In the genomic region with DNA sequence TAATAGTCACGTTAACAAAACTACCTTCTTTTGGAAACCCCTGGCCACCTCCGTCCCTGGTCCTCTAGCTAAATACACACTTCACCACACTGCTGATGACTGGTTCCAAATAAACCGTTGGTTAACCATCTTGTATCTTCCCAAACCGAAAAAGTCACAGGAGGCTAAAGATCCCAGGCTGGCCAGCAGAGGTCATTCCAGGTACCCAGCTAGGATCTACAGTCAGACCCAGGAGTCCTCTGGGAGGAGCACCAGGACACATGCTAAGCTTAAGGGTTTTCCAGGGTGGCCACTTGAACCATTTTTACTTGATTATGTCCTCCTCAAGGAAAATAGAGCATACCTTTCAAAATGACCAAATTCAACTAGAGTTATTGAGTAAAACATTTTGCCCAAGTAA, we compare ENCODE assay signal across 1 cellular context.
TF ChIP-seq lines count a peak whose summit lies in the region.

No MANE protein-coding gene starts in this region.

TF ChIP-seq in GM12878, 131 proteins besides CTCF, POLR2A, EP300 and RAD21 (continued from another document):
- TF ChIP-seq SUZ12 (IDR thresholded peaks at IDR 0.05; ENCODE audit: unreplicated experiment) = no peak
- no peak for TF ChIP-seq TAF1 (IDR thresholded peaks at IDR 0.05; ENCODE audit: borderline replicate concordance, low read depth, low read length)
- TF ChIP-seq TBL1XR1 (IDR thresholded peaks at IDR 0.05; ENCODE audit: low read depth, low read length) = no peak
- TF ChIP-seq TCF12 (IDR thresholded peaks at IDR 0.05; ENCODE audit: low read depth, low read length) = no peak
- no peak for TF ChIP-seq SUPT20H (IDR thresholded peaks at IDR 0.05; ENCODE audit: borderline replicate concordance, control insufficient read depth, low read depth, low read length)
- TF ChIP-seq SMARCA5 (IDR thresholded peaks at IDR 0.05) = no peak
- TF ChIP-seq SIX5 (IDR thresholded peaks at IDR 0.05; ENCODE audit: low read depth, low read length, severe bottlenecking) = no peak
- TF ChIP-seq ATF7 (IDR thresholded peaks at IDR 0.05; ENCODE audit: low read depth) = no peak
- TF ChIP-seq BCL11A (IDR thresholded peaks at IDR 0.05; ENCODE audit: low read depth, low read length) = no peak
- no peak for TF ChIP-seq HDAC2 (IDR thresholded peaks at IDR 0.05)
- TF ChIP-seq, protein P1, sequence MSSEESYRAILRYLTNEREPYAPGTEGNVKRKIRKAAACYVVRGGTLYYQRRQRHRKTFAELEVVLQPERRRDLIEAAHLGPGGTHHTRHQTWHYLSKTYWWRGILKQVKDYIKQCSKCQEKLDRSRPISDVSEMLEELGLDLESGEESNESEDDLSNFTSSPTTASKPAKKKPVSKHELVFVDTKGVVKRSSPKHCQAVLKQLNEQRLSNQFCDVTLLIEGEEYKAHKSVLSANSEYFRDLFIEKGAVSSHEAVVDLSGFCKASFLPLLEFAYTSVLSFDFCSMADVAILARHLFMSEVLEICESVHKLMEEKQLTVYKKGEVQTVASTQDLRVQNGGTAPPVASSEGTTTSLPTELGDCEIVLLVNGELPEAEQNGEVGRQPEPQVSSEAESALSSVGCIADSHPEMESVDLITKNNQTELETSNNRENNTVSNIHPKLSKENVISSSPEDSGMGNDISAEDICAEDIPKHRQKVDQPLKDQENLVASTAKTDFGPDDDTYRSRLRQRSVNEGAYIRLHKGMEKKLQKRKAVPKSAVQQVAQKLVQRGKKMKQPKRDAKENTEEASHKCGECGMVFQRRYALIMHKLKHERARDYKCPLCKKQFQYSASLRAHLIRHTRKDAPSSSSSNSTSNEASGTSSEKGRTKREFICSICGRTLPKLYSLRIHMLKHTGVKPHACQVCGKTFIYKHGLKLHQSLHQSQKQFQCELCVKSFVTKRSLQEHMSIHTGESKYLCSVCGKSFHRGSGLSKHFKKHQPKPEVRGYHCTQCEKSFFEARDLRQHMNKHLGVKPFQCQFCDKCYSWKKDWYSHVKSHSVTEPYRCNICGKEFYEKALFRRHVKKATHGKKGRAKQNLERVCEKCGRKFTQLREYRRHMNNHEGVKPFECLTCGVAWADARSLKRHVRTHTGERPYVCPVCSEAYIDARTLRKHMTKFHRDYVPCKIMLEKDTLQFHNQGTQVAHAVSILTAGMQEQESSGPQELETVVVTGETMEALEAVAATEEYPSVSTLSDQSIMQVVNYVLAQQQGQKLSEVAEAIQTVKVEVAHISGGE (CRISPR knock-in tag; IDR thresholded peaks at IDR 0.05) = no peak
- TF ChIP-seq, protein P2, sequence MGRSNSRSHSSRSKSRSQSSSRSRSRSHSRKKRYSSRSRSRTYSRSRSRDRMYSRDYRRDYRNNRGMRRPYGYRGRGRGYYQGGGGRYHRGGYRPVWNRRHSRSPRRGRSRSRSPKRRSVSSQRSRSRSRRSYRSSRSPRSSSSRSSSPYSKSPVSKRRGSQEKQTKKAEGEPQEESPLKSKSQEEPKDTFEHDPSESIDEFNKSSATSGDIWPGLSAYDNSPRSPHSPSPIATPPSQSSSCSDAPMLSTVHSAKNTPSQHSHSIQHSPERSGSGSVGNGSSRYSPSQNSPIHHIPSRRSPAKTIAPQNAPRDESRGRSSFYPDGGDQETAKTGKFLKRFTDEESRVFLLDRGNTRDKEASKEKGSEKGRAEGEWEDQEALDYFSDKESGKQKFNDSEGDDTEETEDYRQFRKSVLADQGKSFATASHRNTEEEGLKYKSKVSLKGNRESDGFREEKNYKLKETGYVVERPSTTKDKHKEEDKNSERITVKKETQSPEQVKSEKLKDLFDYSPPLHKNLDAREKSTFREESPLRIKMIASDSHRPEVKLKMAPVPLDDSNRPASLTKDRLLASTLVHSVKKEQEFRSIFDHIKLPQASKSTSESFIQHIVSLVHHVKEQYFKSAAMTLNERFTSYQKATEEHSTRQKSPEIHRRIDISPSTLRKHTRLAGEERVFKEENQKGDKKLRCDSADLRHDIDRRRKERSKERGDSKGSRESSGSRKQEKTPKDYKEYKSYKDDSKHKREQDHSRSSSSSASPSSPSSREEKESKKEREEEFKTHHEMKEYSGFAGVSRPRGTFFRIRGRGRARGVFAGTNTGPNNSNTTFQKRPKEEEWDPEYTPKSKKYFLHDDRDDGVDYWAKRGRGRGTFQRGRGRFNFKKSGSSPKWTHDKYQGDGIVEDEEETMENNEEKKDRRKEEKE (IDR thresholded peaks at IDR 0.05) = no peak
TF ChIP-seq in GM12878: peak in this region for 0.
